In the genomic region with DNA sequence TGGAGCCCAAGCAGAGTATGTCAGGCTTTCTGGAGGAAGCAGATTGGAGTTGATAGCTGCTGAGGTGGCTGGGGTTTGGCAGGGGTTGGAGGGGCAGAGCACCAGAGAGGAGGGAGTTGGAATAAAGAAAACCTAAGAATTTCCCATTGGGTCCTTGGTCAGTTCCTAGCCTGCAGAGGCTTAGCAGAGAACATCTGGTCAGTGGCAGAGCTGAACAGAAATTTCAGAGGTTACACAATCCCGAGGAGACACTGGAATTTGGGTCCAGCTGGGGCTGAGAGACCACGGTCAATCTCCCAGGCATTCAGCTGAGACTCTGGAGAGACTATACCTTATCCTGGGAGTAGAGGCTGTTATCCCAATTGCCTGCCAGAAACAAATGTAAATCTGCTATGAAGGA, we compare ENCODE assay signal across 23 cellular contexts.
A peak's percentile ranks its signal among the peaks of the same experiment; 100 is the strongest.
DNase-seq lines count a peak whose midpoint lies in the region; ATAC-seq and TF ChIP-seq lines count a peak whose summit lies in the region.
"Had no signal": no experiment of that assay in that cellular context is flagged by ENCODE, and none has a peak within 500 bp of the region (broad histone marks: within the 10 kb centered on the region; RNA-seq: fewer than 3 reads in every experiment).

No MANE protein-coding gene starts in this region.

- intact Hi-C loops in left ventricle myocardium superior (cut with micrococcal nuclease): no loop called here

- DNase-seq in GM04503 (ENCODE audit: low read depth) (peak; percentile 4), choroid plexus epithelial cell (ENCODE audit: low read depth) (peak; percentile 24), fibroblast of villous mesenchyme (ENCODE audit: low read depth) (peak; percentile 54), left ventricle myocardium superior (no peak), SHP77 treated with DMSO at 0.1 percent for 48 hours (lab: John Stamatoyannopoulos, UW) (no peak), Ammon's horn (ENCODE audit: low spot score) (no peak)
- DNase-seq: CD4-positive, CD25-positive, alpha-beta regulatory T cell; DMS153; Karpas-422; NCI-H1092; NCI-H1417 treated with DMSO at 0.1 percent for 48 hours; NCI-H187; NCI-H2081 treated with DMSO at 0.1 percent for 48 hours; NCI-H2171; NCI-H226; NCI-H510A; NCI-H69; SHP77 had no signal

- H3K4me3 ChIP-seq in choroid plexus epithelial cell (ENCODE audit: low read depth, low read length) (no peak overlapping the region), fibroblast of villous mesenchyme (ENCODE audit: low read depth, low read length) (no peak overlapping the region)
- H3K4me3 ChIP-seq: BLaER1, GM12878 had no signal

- TF ChIP-seq CTCF in choroid plexus epithelial cell (conservative IDR thresholded peaks at IDR 0.05; ENCODE audit: low read depth, low read length): no peak
- TF ChIP-seq CTCF in fibroblast of villous mesenchyme (IDR thresholded peaks at IDR 0.05; ENCODE audit: insufficient read depth, low read depth, low read length): no peak

- no peak for ATAC-seq in left ventricle myocardium superior
- ATAC-seq in GM19455 (IDR thresholded peaks at IDR 0.05; ENCODE audit: unreplicated experiment): no peak
- ATAC-seq: GM12878, HCT116, Panc1 had no signal

Comparison
In these comparisons a context has a peak if more than half of its experiments do, and no peak if none do; other contexts are left out.
1. DNase-seq: peak in GM04503 (single experiment), choroid plexus epithelial cell (single experiment) and fibroblast of villous mesenchyme (single experiment); none in left ventricle myocardium superior (single experiment), SHP77 treated with DMSO at 0.1 percent for 48 hours (single experiment) and Ammon's horn (single experiment).